Comparison of ENCODE assay signal across 2 cellular contexts in genomic region chr11:11449327-11449726, GRCh38.
TF ChIP-seq lines count a peak whose summit lies in the region.

No MANE protein-coding gene starts in this region.

TF ChIP-seq in liver, 16 proteins besides CTCF, POLR2A, EP300 and RAD21 (continued from another document):
- TF ChIP-seq ZBTB33 (IDR thresholded peaks at IDR 0.05) (no peak), JUND (IDR thresholded peaks at IDR 0.05) (no peak), EGR1 (IDR thresholded peaks at IDR 0.05; ENCODE audit: low read depth in 2 of 2) (no peak), SP1 (IDR thresholded peaks at IDR 0.05) (no peak), FOXA1 (IDR thresholded peaks at IDR 0.05) (no peak), REST (IDR thresholded peaks at IDR 0.05) (no peak), FOXA2 (IDR thresholded peaks at IDR 0.05) (no peak), NR2F2 (IDR thresholded peaks at IDR 0.05) (no peak)

TF ChIP-seq in HepG2, 621 proteins besides CTCF, POLR2A, EP300 and RAD21 (continued from another document):
- TF ChIP-seq, protein P1, sequence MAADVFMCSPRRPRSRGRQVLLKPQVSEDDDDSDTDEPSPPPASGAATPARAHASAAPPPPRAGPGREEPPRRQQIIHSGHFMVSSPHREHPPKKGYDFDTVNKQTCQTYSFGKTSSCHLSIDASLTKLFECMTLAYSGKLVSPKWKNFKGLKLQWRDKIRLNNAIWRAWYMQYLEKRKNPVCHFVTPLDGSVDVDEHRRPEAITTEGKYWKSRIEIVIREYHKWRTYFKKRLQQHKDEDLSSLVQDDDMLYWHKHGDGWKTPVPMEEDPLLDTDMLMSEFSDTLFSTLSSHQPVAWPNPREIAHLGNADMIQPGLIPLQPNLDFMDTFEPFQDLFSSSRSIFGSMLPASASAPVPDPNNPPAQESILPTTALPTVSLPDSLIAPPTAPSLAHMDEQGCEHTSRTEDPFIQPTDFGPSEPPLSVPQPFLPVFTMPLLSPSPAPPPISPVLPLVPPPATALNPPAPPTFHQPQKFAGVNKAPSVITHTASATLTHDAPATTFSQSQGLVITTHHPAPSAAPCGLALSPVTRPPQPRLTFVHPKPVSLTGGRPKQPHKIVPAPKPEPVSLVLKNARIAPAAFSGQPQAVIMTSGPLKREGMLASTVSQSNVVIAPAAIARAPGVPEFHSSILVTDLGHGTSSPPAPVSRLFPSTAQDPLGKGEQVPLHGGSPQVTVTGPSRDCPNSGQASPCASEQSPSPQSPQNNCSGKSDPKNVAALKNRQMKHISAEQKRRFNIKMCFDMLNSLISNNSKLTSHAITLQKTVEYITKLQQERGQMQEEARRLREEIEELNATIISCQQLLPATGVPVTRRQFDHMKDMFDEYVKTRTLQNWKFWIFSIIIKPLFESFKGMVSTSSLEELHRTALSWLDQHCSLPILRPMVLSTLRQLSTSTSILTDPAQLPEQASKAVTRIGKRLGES (CRISPR knock-in tag; IDR thresholded peaks at IDR 0.05; ENCODE audit: borderline replicate concordance), result no peak
- TF ChIP-seq MAZ (IDR thresholded peaks at IDR 0.05; ENCODE audit: borderline replicate concordance, low read depth, low read length) (no peak), MAZ (CRISPR knock-in tag; IDR thresholded peaks at IDR 0.05; ENCODE audit: low read depth) (no peak), ZNF207 (IDR thresholded peaks at IDR 0.05; ENCODE audit: borderline replicate concordance) (no peak), KLF16 (CRISPR knock-in tag; IDR thresholded peaks at IDR 0.05) (no peak), ARNT2 (CRISPR knock-in tag; IDR thresholded peaks at IDR 0.05; ENCODE audit: low read depth) (no peak), ZNF720 (CRISPR knock-in tag; IDR thresholded peaks at IDR 0.05) (no peak), CAMTA2 (CRISPR knock-in tag; IDR thresholded peaks at IDR 0.05; ENCODE audit: borderline replicate concordance) (no peak)
- TF ChIP-seq, protein P2, sequence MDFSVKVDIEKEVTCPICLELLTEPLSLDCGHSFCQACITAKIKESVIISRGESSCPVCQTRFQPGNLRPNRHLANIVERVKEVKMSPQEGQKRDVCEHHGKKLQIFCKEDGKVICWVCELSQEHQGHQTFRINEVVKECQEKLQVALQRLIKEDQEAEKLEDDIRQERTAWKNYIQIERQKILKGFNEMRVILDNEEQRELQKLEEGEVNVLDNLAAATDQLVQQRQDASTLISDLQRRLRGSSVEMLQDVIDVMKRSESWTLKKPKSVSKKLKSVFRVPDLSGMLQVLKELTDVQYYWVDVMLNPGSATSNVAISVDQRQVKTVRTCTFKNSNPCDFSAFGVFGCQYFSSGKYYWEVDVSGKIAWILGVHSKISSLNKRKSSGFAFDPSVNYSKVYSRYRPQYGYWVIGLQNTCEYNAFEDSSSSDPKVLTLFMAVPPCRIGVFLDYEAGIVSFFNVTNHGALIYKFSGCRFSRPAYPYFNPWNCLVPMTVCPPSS (IDR thresholded peaks at IDR 0.05), result no peak
- TF ChIP-seq, protein P3, sequence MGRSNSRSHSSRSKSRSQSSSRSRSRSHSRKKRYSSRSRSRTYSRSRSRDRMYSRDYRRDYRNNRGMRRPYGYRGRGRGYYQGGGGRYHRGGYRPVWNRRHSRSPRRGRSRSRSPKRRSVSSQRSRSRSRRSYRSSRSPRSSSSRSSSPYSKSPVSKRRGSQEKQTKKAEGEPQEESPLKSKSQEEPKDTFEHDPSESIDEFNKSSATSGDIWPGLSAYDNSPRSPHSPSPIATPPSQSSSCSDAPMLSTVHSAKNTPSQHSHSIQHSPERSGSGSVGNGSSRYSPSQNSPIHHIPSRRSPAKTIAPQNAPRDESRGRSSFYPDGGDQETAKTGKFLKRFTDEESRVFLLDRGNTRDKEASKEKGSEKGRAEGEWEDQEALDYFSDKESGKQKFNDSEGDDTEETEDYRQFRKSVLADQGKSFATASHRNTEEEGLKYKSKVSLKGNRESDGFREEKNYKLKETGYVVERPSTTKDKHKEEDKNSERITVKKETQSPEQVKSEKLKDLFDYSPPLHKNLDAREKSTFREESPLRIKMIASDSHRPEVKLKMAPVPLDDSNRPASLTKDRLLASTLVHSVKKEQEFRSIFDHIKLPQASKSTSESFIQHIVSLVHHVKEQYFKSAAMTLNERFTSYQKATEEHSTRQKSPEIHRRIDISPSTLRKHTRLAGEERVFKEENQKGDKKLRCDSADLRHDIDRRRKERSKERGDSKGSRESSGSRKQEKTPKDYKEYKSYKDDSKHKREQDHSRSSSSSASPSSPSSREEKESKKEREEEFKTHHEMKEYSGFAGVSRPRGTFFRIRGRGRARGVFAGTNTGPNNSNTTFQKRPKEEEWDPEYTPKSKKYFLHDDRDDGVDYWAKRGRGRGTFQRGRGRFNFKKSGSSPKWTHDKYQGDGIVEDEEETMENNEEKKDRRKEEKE (IDR thresholded peaks at IDR 0.05), result no peak
- TF ChIP-seq, protein P4, sequence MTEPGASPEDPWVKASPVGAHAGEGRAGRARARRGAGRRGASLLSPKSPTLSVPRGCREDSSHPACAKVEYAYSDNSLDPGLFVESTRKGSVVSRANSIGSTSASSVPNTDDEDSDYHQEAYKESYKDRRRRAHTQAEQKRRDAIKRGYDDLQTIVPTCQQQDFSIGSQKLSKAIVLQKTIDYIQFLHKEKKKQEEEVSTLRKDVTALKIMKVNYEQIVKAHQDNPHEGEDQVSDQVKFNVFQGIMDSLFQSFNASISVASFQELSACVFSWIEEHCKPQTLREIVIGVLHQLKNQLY (CRISPR knock-in tag; IDR thresholded peaks at IDR 0.05), result no peak
